1 cellular context compared by ENCODE assay signal in genomic region chr4:68389386-68389913, GRCh38.
A peak's percentile ranks its signal among the peaks of the same experiment; 100 is the strongest.
TF ChIP-seq lines count a peak whose summit lies in the region.

No MANE protein-coding gene starts in this region.

TF ChIP-seq in H1, 55 proteins besides CTCF, POLR2A, EP300 and RAD21:
- TF ChIP-seq MAX (IDR thresholded peaks at IDR 0.05) (peak; percentile 71), YY1 (IDR thresholded peaks at IDR 0.05; ENCODE audit: low read depth, low read length) (peak; percentile 88)
